12 cellular contexts compared by ENCODE assay signal in the genomic region with DNA sequence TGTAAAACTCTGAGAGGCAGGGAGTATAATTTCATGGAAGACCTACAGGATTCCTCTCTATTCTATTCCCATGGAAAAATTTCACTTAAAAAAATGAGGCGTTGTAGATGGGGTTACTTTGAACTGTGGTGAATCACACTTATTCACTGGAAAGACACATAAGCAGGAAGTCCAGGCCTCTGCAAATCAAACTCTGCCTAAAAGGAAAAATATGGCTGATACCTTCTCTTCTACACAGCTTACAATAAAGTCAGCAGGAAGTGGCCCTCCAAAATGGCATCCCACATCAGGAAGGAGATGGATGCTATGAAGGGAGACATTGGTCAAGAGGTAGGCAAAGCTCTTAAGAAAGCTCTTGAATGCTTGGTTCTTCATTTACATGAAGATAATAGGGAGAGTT.
DNase-seq lines count a peak whose midpoint lies in the region; ATAC-seq and TF ChIP-seq lines count a peak whose summit lies in the region.
"Had no signal": no experiment of that assay in that cellular context is flagged by ENCODE, and none has a peak within 500 bp of the region (broad histone marks: within the 10 kb centered on the region; RNA-seq: fewer than 3 reads in every experiment).

No MANE protein-coding gene starts in this region.

- H3K27me3 ChIP-seq in upper lobe of left lung: no peaks in the 10 kb centered on the region
- H3K27me3 ChIP-seq: cardiac muscle cell had no signal

- TF ChIP-seq EP300 in upper lobe of left lung (IDR thresholded peaks at IDR 0.05): no peak

- no peaks in the 10 kb centered on the region for H3K36me3 ChIP-seq in upper lobe of left lung
- H3K36me3 ChIP-seq: cardiac muscle cell had no signal

- H3K4me3 ChIP-seq in upper lobe of left lung: no peak overlapping the region
- H3K4me3 ChIP-seq: cardiac muscle cell had no signal

- peak in 1 of 4 donors; percentile 37 for TF ChIP-seq POLR2A in upper lobe of left lung (IDR thresholded peaks at IDR 0.05)

- ATAC-seq in upper lobe of left lung (ENCODE audit: low FRiP score in 2 of 2) (no peak), GM19324 (IDR thresholded peaks at IDR 0.05; ENCODE audit: low FRiP score, unreplicated experiment) (no peak), GM18517 (IDR thresholded peaks at IDR 0.05; ENCODE audit: unreplicated experiment) (no peak)

- H3K4me1 Mint-ChIP-seq in activated naive CD4-positive, alpha-beta T cell treated with anti-CD3 and anti-CD28 coated beads, Interleukin-2, amount 50 U/mL, for 24 hours: peaks cover 94% of the 10 kb centered on the region
- H3K4me1 Mint-ChIP-seq in activated naive CD8-positive, alpha-beta T cell (ENCODE audit: low read depth): peaks cover 97% of the 10 kb centered on the region

- H3K9me3 ChIP-seq in upper lobe of left lung: no peaks in the 10 kb centered on the region

- H3K27ac Mint-ChIP-seq in activated naive CD4-positive, alpha-beta T cell treated with anti-CD3 and anti-CD28 coated beads, Interleukin-2, amount 50 U/mL, for 24 hours: peak overlapping the region; percentile 100
- H3K27ac Mint-ChIP-seq in activated naive CD8-positive, alpha-beta T cell: peak overlapping the region; percentile 100
- H3K27ac Mint-ChIP-seq: B cell had no signal

- no peaks in the 10 kb centered on the region for H3K9me3 Mint-ChIP-seq in activated naive CD4-positive, alpha-beta T cell treated with anti-CD3 and anti-CD28 coated beads, Interleukin-2, amount 50 U/mL, for 24 hours
- H3K9me3 Mint-ChIP-seq in activated naive CD8-positive, alpha-beta T cell (ENCODE audit: low read depth): peaks cover 1% of the 10 kb centered on the region

- 59 to 81% methylated on average over 1 of the region's 1 CpG for WGBS in upper lobe of left lung, 2 donors

- H3K4me3 Mint-ChIP-seq in activated naive CD4-positive, alpha-beta T cell treated with anti-CD3 and anti-CD28 coated beads, Interleukin-2, amount 50 U/mL, for 24 hours: peak overlapping the region; percentile 90
- peak overlapping the region; percentile 91 for H3K4me3 Mint-ChIP-seq in activated naive CD8-positive, alpha-beta T cell
- H3K4me3 Mint-ChIP-seq: B cell had no signal

- H3K27me3 Mint-ChIP-seq in activated naive CD4-positive, alpha-beta T cell treated with anti-CD3 and anti-CD28 coated beads, Interleukin-2, amount 50 U/mL, for 24 hours: no peaks in the 10 kb centered on the region
- no peaks in the 10 kb centered on the region for H3K27me3 Mint-ChIP-seq in activated naive CD8-positive, alpha-beta T cell
- H3K27me3 Mint-ChIP-seq: B cell had no signal

- DNase-seq in activated naive CD4-positive, alpha-beta T cell treated with anti-CD3 and anti-CD28 coated beads, Interleukin-2, amount 50 U/mL, for 16 hours: no peak
- DNase-seq in iris pigment epithelial cell (ENCODE audit: low read depth) (peak; percentile 74), upper lobe of left lung (no peak)
- DNase-seq in activated effector memory CD4-positive, alpha-beta T cell treated with anti-CD3 and anti-CD28 coated beads, Interleukin-2, amount 50 U/mL, for 16 hours: no peak
- DNase-seq: NCI-H526 treated with DMSO at 0.1 percent for 48 hours, right cardiac atrium had no signal

- TF ChIP-seq CTCF in upper lobe of left lung (IDR thresholded peaks at IDR 0.05): no peak

- peak overlapping the region; percentile 20 to 82 (median 57) for H3K27ac ChIP-seq in upper lobe of left lung
- H3K27ac ChIP-seq: cardiac muscle cell had no signal

- H3K36me3 Mint-ChIP-seq in activated naive CD4-positive, alpha-beta T cell treated with anti-CD3 and anti-CD28 coated beads, Interleukin-2, amount 50 U/mL, for 24 hours: peaks cover 62% of the 10 kb centered on the region
- H3K36me3 Mint-ChIP-seq in activated naive CD8-positive, alpha-beta T cell: peaks cover 56% of the 10 kb centered on the region

- peaks cover 22 to 45% (median 29%) of the 10 kb centered on the region in 4 donors for H3K4me1 ChIP-seq in upper lobe of left lung
